ENCODE assay signal across 27 cellular contexts in the genomic region with DNA sequence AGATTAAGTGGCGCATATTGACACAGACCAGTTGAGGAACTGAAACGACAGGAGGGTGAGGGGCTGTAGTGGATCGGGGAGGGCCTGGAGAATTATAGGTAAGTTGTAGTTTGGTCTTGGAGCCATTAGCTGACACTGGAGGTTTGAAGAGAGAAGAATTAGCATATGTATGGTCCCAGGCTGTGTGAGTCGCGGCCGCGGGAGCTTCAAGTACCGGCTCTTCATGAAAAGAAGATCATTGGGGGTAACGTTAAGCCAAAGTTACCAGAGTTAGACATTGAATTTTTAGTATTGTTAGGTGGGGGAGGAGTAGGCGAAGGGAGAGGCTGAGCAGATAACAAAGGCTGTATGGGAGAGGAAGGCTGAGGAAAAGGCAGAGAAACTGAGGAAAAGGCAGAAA.
"Had no signal": no experiment of that assay in that cellular context is flagged by ENCODE, and none has a peak within 500 bp of the region (broad histone marks: within the 10 kb centered on the region; RNA-seq: fewer than 3 reads in every experiment).

No MANE protein-coding gene starts in this region.

- ATAC-seq: activated T-cell treated with anti-CD3 and anti-CD28 coated beads, Interleukin-2, amount 50 U/mL, for 72 hours; foreskin keratinocyte; heart right ventricle; left lobe of liver; lower lobe of right lung; naive thymus-derived CD8-positive, alpha-beta T cell; stimulated activated naive B cell treated with anti-CD40 and anti-IgM and Interleukin-4, amounts not matched to agents 10 μg/mL and 1 μg/mL and 100 μg/mL, for 72 hours; upper lobe of right lung had no signal

- H3K27ac Mint-ChIP-seq: activated naive CD8-positive, alpha-beta T cell; activated T-cell treated with anti-CD3 and anti-CD28 coated beads, Interleukin-2, amount 50 U/mL, for 72 hours; dendritic cell treated with granulocyte-macrophage colony-stimulating factor and Interleukin-4, amounts not matched to agents 40 ng/mL and 50 ng/mL, for 4 days; stimulated activated naive B cell treated with anti-CD40 and anti-IgM and Interleukin-4, amounts not matched to agents 10 μg/mL and 1 μg/mL and 100 μg/mL, for 72 hours had no signal

- DNase-seq: activated CD4-positive, alpha-beta T cell treated with anti-CD3 and anti-CD28 coated beads for 4 hours; activated CD4-positive, alpha-beta T cell treated with anti-CD3 and anti-CD28 coated beads, Interleukin-2, amount 50 U/mL, for 4 hours; activated naive CD4-positive, alpha-beta T cell treated with Interleukin-2 at 50 U/mL for 16 hours; activated T-cell treated with anti-CD3 and anti-CD28 coated beads for 4 hours; activated T-cell treated with anti-CD3 and anti-CD28 coated beads, Interleukin-2, amount 50 U/mL, for 72 hours; anterior cingulate cortex; foreskin keratinocyte; heart right ventricle; kidney glomerular epithelial cell; lower lobe of right lung; mesenchymal stem cell; naive thymus-derived CD8-positive, alpha-beta T cell; stimulated activated CD4-positive, alpha-beta T cell treated with anti-CD3 and anti-CD28 coated beads, Interleukin-1b, Interleukin-23, amount 100 ng/mL, for 48 hours; stimulated activated CD4-positive, alpha-beta T cell treated with anti-CD3 and anti-CD28 coated beads, Interleukin-4, amount 100 ng/mL, for 4 hours; stimulated activated naive B cell treated with anti-CD40 and anti-IgM and Interleukin-4, amounts not matched to agents 10 μg/mL and 1 μg/mL and 100 μg/mL, for 72 hours; stomach; T-helper 2 cell; thyroid gland; upper lobe of right lung had no signal

- H3K4me2 ChIP-seq: smooth muscle cell had no signal

- H3K4me1 Mint-ChIP-seq: central memory CD8-positive, alpha-beta T cell; stimulated activated naive B cell treated with anti-CD40 and anti-IgM and Interleukin-4, amounts not matched to agents 10 μg/mL and 1 μg/mL and 100 μg/mL, for 72 hours had no signal

- FAIRE-seq: bronchial epithelial cell had no signal

- H3K27me3 Mint-ChIP-seq: activated naive CD8-positive, alpha-beta T cell; central memory CD8-positive, alpha-beta T cell; dendritic cell treated with granulocyte-macrophage colony-stimulating factor and Interleukin-4, amounts not matched to agents 40 ng/mL and 50 ng/mL, for 4 days; naive thymus-derived CD8-positive, alpha-beta T cell; stimulated activated naive B cell treated with anti-CD40 and anti-IgM and Interleukin-4, amounts not matched to agents 10 μg/mL and 1 μg/mL and 100 μg/mL, for 72 hours had no signal

- H3K36me3 ChIP-seq: lower lobe of right lung, right atrium auricular region, thyroid gland, upper lobe of right lung had no signal

- H3K27me3 ChIP-seq: esophagus muscularis mucosa, foreskin keratinocyte, heart right ventricle, right atrium auricular region, thyroid gland, upper lobe of right lung had no signal

- H3K4me1 ChIP-seq: esophagus muscularis mucosa, foreskin keratinocyte, heart right ventricle, lower lobe of right lung, right atrium auricular region, stomach, thyroid gland, upper lobe of right lung had no signal

- H3K27ac ChIP-seq: esophagus muscularis mucosa, foreskin keratinocyte, heart right ventricle, lower lobe of right lung, right atrium auricular region, stomach, thyroid gland, upper lobe of right lung had no signal

- H3K4me3 Mint-ChIP-seq: activated naive CD8-positive, alpha-beta T cell; activated T-cell treated with anti-CD3 and anti-CD28 coated beads, Interleukin-2, amount 50 U/mL, for 72 hours; central memory CD8-positive, alpha-beta T cell; dendritic cell treated with granulocyte-macrophage colony-stimulating factor and Interleukin-4, amounts not matched to agents 40 ng/mL and 50 ng/mL, for 4 days; naive thymus-derived CD8-positive, alpha-beta T cell; stimulated activated naive B cell treated with anti-CD40 and anti-IgM and Interleukin-4, amounts not matched to agents 10 μg/mL and 1 μg/mL and 100 μg/mL, for 72 hours had no signal

- H3K9me3 ChIP-seq: lower lobe of right lung, thyroid gland, upper lobe of right lung had no signal

- H3K4me3 ChIP-seq: esophagus muscularis mucosa, heart right ventricle, lower lobe of right lung, right atrium auricular region, smooth muscle cell, stomach, thyroid gland, upper lobe of right lung had no signal
